In genomic region chr20:37525810-37526209, GRCh38 we compare ENCODE assay signal across 9 cellular contexts. TPM values are rescaled to one million over a fixed set of nuclear protein-coding genes. Genes with fewer than 3 reads are reported as not detected.
DNase-seq lines count a peak whose midpoint lies in the region; ATAC-seq lines count a peak whose summit lies in the region.
"Had no signal": no experiment of that assay in that cellular context is flagged by ENCODE, and none has a peak within 500 bp of the region (broad histone marks: within the 10 kb centered on the region; RNA-seq: fewer than 3 reads in every experiment).

No MANE protein-coding gene starts in this region.

- peaks cover 5% of the 10 kb centered on the region for H3K36me3 Mint-ChIP-seq in activated CD4-positive, alpha-beta T cell treated with anti-CD3 and anti-CD28 coated beads for 36 hours (ENCODE audit: low read depth)
- H3K36me3 Mint-ChIP-seq in activated T-helper 17 cell treated with anti-CD3 and anti-CD28 coated beads, Interleukin-2, amount 50 U/mL, for 72 hours (ENCODE audit: low read depth) = peaks cover 6% of the 10 kb centered on the region
- peaks cover 0 to 4% (median 0%) of the 10 kb centered on the region in 3 donors for H3K36me3 Mint-ChIP-seq in immature natural killer cell
- peaks cover 8 to 20% of the 10 kb centered on the region in 2 donors for H3K36me3 Mint-ChIP-seq in stimulated activated naive B cell treated with anti-CD40 and anti-IgM and Interleukin-4, amounts not matched to agents 10 μg/mL and 1 μg/mL and 100 μg/mL, for 72 hours

- CTCF ChIA-PET in activated CD4-positive, alpha-beta T cell treated with anti-CD3 and anti-CD28 coated beads for 36 hours (lab: Charles Lee) = interaction anchor here (2.5 kb wide), 1 partner anchor 8 kb away, joined by 7 read pairs; no protein-coding TSS in a partner anchor

- peaks cover 46% of the 10 kb centered on the region for H3K4me1 Mint-ChIP-seq in activated CD4-positive, alpha-beta T cell treated with anti-CD3 and anti-CD28 coated beads for 36 hours
- H3K4me1 Mint-ChIP-seq in activated T-helper 17 cell treated with anti-CD3 and anti-CD28 coated beads, Interleukin-2, amount 50 U/mL, for 72 hours = peaks cover 33% of the 10 kb centered on the region
- H3K4me1 Mint-ChIP-seq in immature natural killer cell = peaks cover 62 to 64% of the 10 kb centered on the region in 2 donors
- peaks cover 39 to 63% of the 10 kb centered on the region in 2 donors for H3K4me1 Mint-ChIP-seq in stimulated activated naive B cell treated with anti-CD40 and anti-IgM and Interleukin-4, amounts not matched to agents 10 μg/mL and 1 μg/mL and 100 μg/mL, for 72 hours

- H3K9me3 Mint-ChIP-seq in activated CD4-positive, alpha-beta T cell treated with anti-CD3 and anti-CD28 coated beads for 36 hours (ENCODE audit: low read depth) = no peaks in the 10 kb centered on the region
- no peaks in the 10 kb centered on the region for H3K9me3 Mint-ChIP-seq in activated T-helper 17 cell treated with anti-CD3 and anti-CD28 coated beads, Interleukin-2, amount 50 U/mL, for 72 hours
- peaks cover 0 to 1% (median 0%) of the 10 kb centered on the region in 6 donors for H3K9me3 Mint-ChIP-seq in immature natural killer cell
- H3K9me3 Mint-ChIP-seq in stimulated activated naive B cell treated with anti-CD40 and anti-IgM and Interleukin-4, amounts not matched to agents 10 μg/mL and 1 μg/mL and 100 μg/mL, for 72 hours = no peaks in the 10 kb centered on the region

- no peak for ATAC-seq in activated CD4-positive, alpha-beta T cell treated with anti-CD3 and anti-CD28 coated beads for 36 hours
- no peak for ATAC-seq in activated T-helper 17 cell treated with anti-CD3 and anti-CD28 coated beads, Interleukin-2, amount 50 U/mL, for 72 hours (replicated peaks)
- no peak for ATAC-seq in stimulated activated naive B cell treated with anti-CD40 and anti-IgM and Interleukin-4, amounts not matched to agents 10 μg/mL and 1 μg/mL and 100 μg/mL, for 72 hours (replicated peaks)
- ATAC-seq in esophagus mucosa (no peak), GM18858 (IDR thresholded peaks at IDR 0.05; ENCODE audit: unreplicated experiment) (no peak)

- no peak for DNase-seq in activated CD4-positive, alpha-beta T cell treated with anti-CD3 and anti-CD28 coated beads for 36 hours
- DNase-seq in activated CD4-positive, alpha-beta T cell treated with anti-CD3 and anti-CD28 coated beads for 1 hour = no peak
- DNase-seq in immature natural killer cell = no peak
- DNase-seq in stimulated activated naive B cell treated with anti-CD40 and anti-IgM and Interleukin-4, amounts not matched to agents 10 μg/mL and 1 μg/mL and 100 μg/mL, for 72 hours = no peak
- DNase-seq in AML-193 (lab: John Stamatoyannopoulos, UW) = no peak
- DNase-seq: NCI-H1105 treated with DMSO at 0.1 percent for 48 hours had no signal

- POLR2A ChIA-PET in activated CD4-positive, alpha-beta T cell treated with anti-CD3 and anti-CD28 coated beads for 36 hours (lab: Charles Lee) = no interaction called here

- intact Hi-C loops in activated CD4-positive, alpha-beta T cell treated with anti-CD3 and anti-CD28 coated beads for 36 hours (cut with DNase I, micrococcal nuclease) = loop anchor here (5.0 to 10.0 kb wide), 5 partner anchors 114 to 909 kb away; partner anchors contain the start of genes CTNNBL1 (in 1 of the 2), MANBAL (in 1 of the 2) and SNHG17 (in 1 of the 2)

- no peak overlapping the region for H3K27ac Mint-ChIP-seq in activated CD4-positive, alpha-beta T cell treated with anti-CD3 and anti-CD28 coated beads for 36 hours
- H3K27ac Mint-ChIP-seq in activated T-helper 17 cell treated with anti-CD3 and anti-CD28 coated beads, Interleukin-2, amount 50 U/mL, for 72 hours = no peak overlapping the region
- peak overlapping the region; percentile 58 to 100 (median 98) for H3K27ac Mint-ChIP-seq in immature natural killer cell
- no peak overlapping the region for H3K27ac Mint-ChIP-seq in stimulated activated naive B cell treated with anti-CD40 and anti-IgM and Interleukin-4, amounts not matched to agents 10 μg/mL and 1 μg/mL and 100 μg/mL, for 72 hours

- no peaks in the 10 kb centered on the region for H3K27me3 Mint-ChIP-seq in activated CD4-positive, alpha-beta T cell treated with anti-CD3 and anti-CD28 coated beads for 36 hours
- no peaks in the 10 kb centered on the region for H3K27me3 Mint-ChIP-seq in activated T-helper 17 cell treated with anti-CD3 and anti-CD28 coated beads, Interleukin-2, amount 50 U/mL, for 72 hours
- peaks cover 6 to 8% (median 7%) of the 10 kb centered on the region in 3 donors for H3K27me3 Mint-ChIP-seq in immature natural killer cell (ENCODE audit: low read depth in 3 of 3)
- no peaks in the 10 kb centered on the region for H3K27me3 Mint-ChIP-seq in stimulated activated naive B cell treated with anti-CD40 and anti-IgM and Interleukin-4, amounts not matched to agents 10 μg/mL and 1 μg/mL and 100 μg/mL, for 72 hours

- H3K4me3 Mint-ChIP-seq in activated CD4-positive, alpha-beta T cell treated with anti-CD3 and anti-CD28 coated beads for 36 hours = peak overlapping the region; percentile 76
- H3K4me3 Mint-ChIP-seq in activated T-helper 17 cell treated with anti-CD3 and anti-CD28 coated beads, Interleukin-2, amount 50 U/mL, for 72 hours = peak overlapping the region; percentile 80
- H3K4me3 Mint-ChIP-seq in immature natural killer cell = peak overlapping the region; percentile 50 to 91 (median 86)
- H3K4me3 Mint-ChIP-seq in stimulated activated naive B cell treated with anti-CD40 and anti-IgM and Interleukin-4, amounts not matched to agents 10 μg/mL and 1 μg/mL and 100 μg/mL, for 72 hours = peak overlapping the region; percentile 93 to 96

RNA-seq across cellular contexts. Expression of gene BLCAP, which starts 1.9 kb away (rescaled TPM):
- 10 to 100 TPM; 17.7 to 18.6 TPM for total RNA-seq in activated CD4-positive, alpha-beta T cell treated with anti-CD3 and anti-CD28 coated beads for 36 hours
- 10 to 100 TPM; 21.6 to 30.0 TPM for total RNA-seq in activated T-helper 17 cell treated with anti-CD3 and anti-CD28 coated beads, Interleukin-2, amount 50 U/mL, for 72 hours
- 10 to 100 TPM; 56.1 to 64.9 (median 63.5) TPM for polyA plus RNA-seq in immature natural killer cell
- total RNA-seq in esophagus mucosa = 66.1 TPM

RNA-seq across cellular contexts. Expression of gene NNAT, which starts 4.8 kb away (rescaled TPM):
- total RNA-seq in activated CD4-positive, alpha-beta T cell treated with anti-CD3 and anti-CD28 coated beads for 36 hours = under 1 TPM; 0.42 to 0.91 TPM
- under 1 TPM in 1 of 2 donors, not detected in 1; 0.66 TPM for total RNA-seq in activated T-helper 17 cell treated with anti-CD3 and anti-CD28 coated beads, Interleukin-2, amount 50 U/mL, for 72 hours
- polyA plus RNA-seq in immature natural killer cell = under 1 TPM in 1 of 3 donors, not detected in 2; 0.20 TPM
- total RNA-seq in esophagus mucosa = 0.28 TPM

Comparison
In these comparisons a context has a peak if more than half of its experiments do, and no peak if none do; other contexts are left out.
1. H3K27ac Mint-ChIP-seq: peak in immature natural killer cell (6 of 6); none in activated CD4-positive, alpha-beta T cell treated with anti-CD3 and anti-CD28 coated beads for 36 hours (single experiment), activated T-helper 17 cell treated with anti-CD3 and anti-CD28 coated beads, Interleukin-2, amount 50 U/mL, for 72 hours (single experiment) and stimulated activated naive B cell treated with anti-CD40 and anti-IgM and Interleukin-4, amounts not matched to agents 10 μg/mL and 1 μg/mL and 100 μg/mL, for 72 hours (single experiment).
2. Peak in every context shown above with its lines, with median percentiles within 50 percentile points of each other: H3K4me3 Mint-ChIP-seq.